Comparison of ENCODE assay signal across 13 cellular contexts in the genomic region with DNA sequence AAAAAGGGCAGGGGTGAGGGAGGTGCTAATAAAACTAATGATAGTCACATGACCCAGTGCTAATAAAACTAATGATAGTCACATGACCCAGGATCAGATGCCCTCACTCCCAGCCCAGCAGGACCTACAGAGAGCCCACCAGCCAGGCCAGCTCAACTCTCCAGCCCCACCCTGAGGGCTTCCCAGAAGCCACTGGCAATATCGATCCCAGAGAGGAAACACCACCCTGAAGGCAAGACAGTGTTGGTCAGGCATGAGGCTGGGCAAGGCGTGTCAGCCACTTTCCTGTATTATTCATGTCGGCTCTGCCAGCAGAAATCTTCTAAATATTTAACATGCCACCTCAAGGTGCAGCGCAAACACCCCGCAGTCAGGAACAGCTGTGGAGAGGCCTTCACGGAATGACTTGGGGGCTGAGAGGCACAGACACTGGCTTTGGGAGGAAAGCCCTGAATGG. TPM values are rescaled to one million over a fixed set of nuclear protein-coding genes. Genes with fewer than 3 reads are reported as not detected.
DNase-seq lines count a peak whose midpoint lies in the region; ATAC-seq and TF ChIP-seq lines count a peak whose summit lies in the region.
"Had no signal": no experiment of that assay in that cellular context is flagged by ENCODE, and none has a peak within 500 bp of the region (broad histone marks: within the 10 kb centered on the region; RNA-seq: fewer than 3 reads in every experiment).

No MANE protein-coding gene starts in this region.

- no peak for TF ChIP-seq CTCF in WTC11 (IDR thresholded peaks at IDR 0.05)

- H3K4me1 Mint-ChIP-seq in activated T-cell treated with anti-CD3 and anti-CD28 coated beads, Interleukin-2, amount 50 U/mL, for 4 hours (ENCODE audit: low read depth) = peaks cover 16% of the 10 kb centered on the region
- H3K4me1 Mint-ChIP-seq in WTC11 = peaks cover 14% of the 10 kb centered on the region
- H3K4me1 Mint-ChIP-seq in stimulated activated naive CD8-positive, alpha-beta T cell treated with anti-CD3 and anti-CD28 coated beads, Interleukin-15, amount 100 ng/mL, for 72 hours = peaks cover 20% of the 10 kb centered on the region

- POLR2A ChIA-PET in WTC11 (lab: Charles Lee) = interaction anchor here (1.4 kb wide), 1 partner anchor 105 kb away, joined by 3 read pairs; a partner anchor contains a TSS

- peaks cover 63% of the 10 kb centered on the region for H3K27me3 Mint-ChIP-seq in activated T-cell treated with anti-CD3 and anti-CD28 coated beads, Interleukin-2, amount 50 U/mL, for 4 hours (ENCODE audit: low read depth)
- peaks cover 67% of the 10 kb centered on the region for H3K27me3 Mint-ChIP-seq in WTC11 (ENCODE audit: low read depth)
- H3K27me3 Mint-ChIP-seq in stimulated activated naive CD8-positive, alpha-beta T cell treated with anti-CD3 and anti-CD28 coated beads, Interleukin-15, amount 100 ng/mL, for 72 hours = peaks cover 76% of the 10 kb centered on the region

- H3K27ac Mint-ChIP-seq in WTC11 = no peak overlapping the region
- H3K27ac Mint-ChIP-seq in stimulated activated naive CD8-positive, alpha-beta T cell treated with anti-CD3 and anti-CD28 coated beads, Interleukin-15, amount 100 ng/mL, for 72 hours = no peak overlapping the region

- CTCF ChIA-PET in WTC11 (lab: Charles Lee) = interaction anchor here (0.6 to 1.6 kb wide), 3 partner anchors 115 to 699 kb away, joined by 3 to 4 read pairs (median 3); no protein-coding TSS in a partner anchor

- H3K4me3 Mint-ChIP-seq in activated T-cell treated with anti-CD3 and anti-CD28 coated beads, Interleukin-2, amount 50 U/mL, for 4 hours = peak overlapping the region; percentile 51
- H3K4me3 Mint-ChIP-seq in WTC11 = peak overlapping the region; percentile 84
- H3K4me3 Mint-ChIP-seq in stimulated activated naive CD8-positive, alpha-beta T cell treated with anti-CD3 and anti-CD28 coated beads, Interleukin-15, amount 100 ng/mL, for 72 hours = peak overlapping the region; percentile 28 to 87

- DNase-seq in activated T-cell treated with anti-CD3 and anti-CD28 coated beads, Interleukin-2, amount 50 U/mL, for 4 hours = no peak
- DNase-seq in activated T-cell treated with anti-CD3 and anti-CD28 coated beads for 4 hours (no peak), WTC11 (ENCODE audit: low spot score) (no peak), islet precursor cell (peak; percentile 45), HK-2 (ENCODE audit: unreplicated experiment) (no peak)
- no peak for DNase-seq in stimulated activated naive CD8-positive, alpha-beta T cell treated with anti-CD3 and anti-CD28 coated beads, Interleukin-15, amount 100 ng/mL, for 72 hours
- no peak for DNase-seq in NK-92 treated with Interleukin-12 subunit alpha and Interleukin-12 subunit beta, amount 100 ng/mL, for 24 hours (lab: John Stamatoyannopoulos, UW)
- DNase-seq: BE2C; gastrocnemius medialis; NCI-H524 treated with DMSO at 0.1 percent for 48 hours; spleen; stimulated activated naive CD4-positive, alpha-beta T cell had no signal

- peaks cover 9% of the 10 kb centered on the region for H3K9me3 Mint-ChIP-seq in activated T-cell treated with anti-CD3 and anti-CD28 coated beads, Interleukin-2, amount 50 U/mL, for 4 hours
- H3K9me3 Mint-ChIP-seq in WTC11 = peaks cover 3% of the 10 kb centered on the region
- peaks cover 1 to 5% of the 10 kb centered on the region in 2 donors for H3K9me3 Mint-ChIP-seq in stimulated activated naive CD8-positive, alpha-beta T cell treated with anti-CD3 and anti-CD28 coated beads, Interleukin-15, amount 100 ng/mL, for 72 hours

- H3K36me3 Mint-ChIP-seq in activated T-cell treated with anti-CD3 and anti-CD28 coated beads, Interleukin-2, amount 50 U/mL, for 4 hours (ENCODE audit: insufficient read depth) = no peaks in the 10 kb centered on the region
- H3K36me3 Mint-ChIP-seq in WTC11 = no peaks in the 10 kb centered on the region

- ATAC-seq in activated T-cell treated with anti-CD3 and anti-CD28 coated beads, Interleukin-2, amount 50 U/mL, for 4 hours = no peak
- no peak for ATAC-seq in WTC11
- no peak for ATAC-seq in stimulated activated naive CD8-positive, alpha-beta T cell treated with anti-CD3 and anti-CD28 coated beads, Interleukin-15, amount 100 ng/mL, for 72 hours
- ATAC-seq in GM18498 (IDR thresholded peaks at IDR 0.05; ENCODE audit: unreplicated experiment) = no peak
- ATAC-seq: gastrocnemius medialis had no signal

TF ChIP-seq in WTC11, 78 proteins besides CTCF, POLR2A, EP300 and RAD21:
- TF ChIP-seq, protein P1, sequence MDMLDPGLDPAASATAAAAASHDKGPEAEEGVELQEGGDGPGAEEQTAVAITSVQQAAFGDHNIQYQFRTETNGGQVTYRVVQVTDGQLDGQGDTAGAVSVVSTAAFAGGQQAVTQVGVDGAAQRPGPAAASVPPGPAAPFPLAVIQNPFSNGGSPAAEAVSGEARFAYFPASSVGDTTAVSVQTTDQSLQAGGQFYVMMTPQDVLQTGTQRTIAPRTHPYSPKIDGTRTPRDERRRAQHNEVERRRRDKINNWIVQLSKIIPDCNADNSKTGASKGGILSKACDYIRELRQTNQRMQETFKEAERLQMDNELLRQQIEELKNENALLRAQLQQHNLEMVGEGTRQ (CRISPR knock-in tag; IDR thresholded peaks at IDR 0.05) = 0 out of 2 replicates have a peak, but pooled peaks have one; percentile 24
- TF ChIP-seq OVOL2 (CRISPR knock-in tag; IDR thresholded peaks at IDR 0.05; ENCODE audit: borderline replicate concordance) (no peak), RORB (CRISPR knock-in tag; IDR thresholded peaks at IDR 0.05) (no peak)
- TF ChIP-seq, protein P2, sequence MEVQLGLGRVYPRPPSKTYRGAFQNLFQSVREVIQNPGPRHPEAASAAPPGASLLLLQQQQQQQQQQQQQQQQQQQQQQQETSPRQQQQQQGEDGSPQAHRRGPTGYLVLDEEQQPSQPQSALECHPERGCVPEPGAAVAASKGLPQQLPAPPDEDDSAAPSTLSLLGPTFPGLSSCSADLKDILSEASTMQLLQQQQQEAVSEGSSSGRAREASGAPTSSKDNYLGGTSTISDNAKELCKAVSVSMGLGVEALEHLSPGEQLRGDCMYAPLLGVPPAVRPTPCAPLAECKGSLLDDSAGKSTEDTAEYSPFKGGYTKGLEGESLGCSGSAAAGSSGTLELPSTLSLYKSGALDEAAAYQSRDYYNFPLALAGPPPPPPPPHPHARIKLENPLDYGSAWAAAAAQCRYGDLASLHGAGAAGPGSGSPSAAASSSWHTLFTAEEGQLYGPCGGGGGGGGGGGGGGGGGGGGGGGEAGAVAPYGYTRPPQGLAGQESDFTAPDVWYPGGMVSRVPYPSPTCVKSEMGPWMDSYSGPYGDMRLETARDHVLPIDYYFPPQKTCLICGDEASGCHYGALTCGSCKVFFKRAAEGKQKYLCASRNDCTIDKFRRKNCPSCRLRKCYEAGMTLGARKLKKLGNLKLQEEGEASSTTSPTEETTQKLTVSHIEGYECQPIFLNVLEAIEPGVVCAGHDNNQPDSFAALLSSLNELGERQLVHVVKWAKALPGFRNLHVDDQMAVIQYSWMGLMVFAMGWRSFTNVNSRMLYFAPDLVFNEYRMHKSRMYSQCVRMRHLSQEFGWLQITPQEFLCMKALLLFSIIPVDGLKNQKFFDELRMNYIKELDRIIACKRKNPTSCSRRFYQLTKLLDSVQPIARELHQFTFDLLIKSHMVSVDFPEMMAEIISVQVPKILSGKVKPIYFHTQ (CRISPR knock-in tag; IDR thresholded peaks at IDR 0.05) = no peak
TF ChIP-seq in WTC11: peak in this region for 1.

RNA-seq across cellular contexts. Expression of a gene that starts 1.5 kb away (rescaled TPM):
- total RNA-seq in activated T-cell treated with anti-CD3 and anti-CD28 coated beads, Interleukin-2, amount 50 U/mL, for 4 hours = under 1 TPM in 2 of 3 donors, not detected in 1; 0.13 to 0.35 TPM
- total RNA-seq in WTC11 (2021) = 0.53 to 1.9 TPM (median 0.89 TPM) in 3 replicates
